In the genomic region with DNA sequence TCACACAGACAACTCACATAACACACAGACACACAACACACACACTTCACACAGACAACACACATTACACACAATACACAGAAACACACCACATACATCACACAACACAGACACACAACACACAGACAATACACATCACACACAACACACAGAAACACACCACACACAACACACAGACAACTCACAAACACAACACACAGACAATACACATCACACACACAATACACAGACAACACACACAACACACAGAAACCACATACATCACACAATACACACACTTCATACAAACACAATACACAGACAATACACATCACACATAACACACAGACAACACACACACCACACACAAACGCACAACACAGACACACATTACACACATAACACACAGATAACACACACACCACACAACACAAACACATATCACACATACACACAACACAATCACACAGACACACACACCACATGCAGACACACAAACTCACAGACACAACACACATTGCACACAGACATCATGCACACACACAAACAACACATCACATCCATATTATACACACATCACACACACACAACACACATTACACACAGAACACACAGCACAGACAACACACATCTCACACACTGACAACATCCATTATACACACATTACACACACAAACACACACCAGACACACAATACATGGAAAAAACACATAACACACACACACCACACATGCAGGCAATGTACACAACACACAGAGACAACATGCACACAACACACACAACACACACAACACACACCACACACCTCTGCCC, we compare ENCODE assay signal across 14 cellular contexts. TPM values are rescaled to one million over a fixed set of nuclear protein-coding genes. Genes with fewer than 3 reads are reported as not detected.
DNase-seq lines count a peak whose midpoint lies in the region; TF ChIP-seq lines count a peak whose summit lies in the region.
"Had no signal": no experiment of that assay in that cellular context is flagged by ENCODE, and none has a peak within 500 bp of the region (broad histone marks: within the 10 kb centered on the region; RNA-seq: fewer than 3 reads in every experiment).

No MANE protein-coding gene starts in this region.

- no peak for TF ChIP-seq CTCF in GM06990 (IDR thresholded peaks at IDR 0.05; ENCODE audit: insufficient read depth, low read length, poor library complexity, severe bottlenecking)
- no peak for TF ChIP-seq CTCF in ascending aorta (IDR thresholded peaks at IDR 0.05)

- H3K4me2 ChIP-seq in mesenchymal stem cell (ENCODE audit: low read length, poor library complexity, severe bottlenecking): no peak overlapping the region

- no peaks in the 10 kb centered on the region for H3K9me3 ChIP-seq in mesenchymal stem cell (ENCODE audit: control insufficient read depth, low read length)
- no peaks in the 10 kb centered on the region for H3K9me3 ChIP-seq in ascending aorta
- H3K9me3 ChIP-seq: MG63 had no signal

- intact Hi-C loops in ascending aorta (cut with DNase I): no loop called here

- H3K4me3 ChIP-seq in GM06990 (replicated peaks; ENCODE audit: low read depth, low read length) (peak overlapping the region; percentile 31; the same call in 1 of the 2 replicates), mesenchymal stem cell (ENCODE audit: insufficient read depth in 1 of 2, low read depth in 1 of 2, low read length in 2 of 2) (no peak overlapping the region), ascending aorta (no peak overlapping the region)
- H3K4me3 ChIP-seq: MG63, SK-N-MC had no signal

- no peak overlapping the region for H2BK5ac ChIP-seq in mesenchymal stem cell (ENCODE audit: low read depth, low read length, poor library complexity, severe bottlenecking)

- H2BK12ac ChIP-seq in mesenchymal stem cell (ENCODE audit: low read length in 2 of 2): no peak overlapping the region

- H2BK120ac ChIP-seq in mesenchymal stem cell (ENCODE audit: low read depth, low read length): no peak overlapping the region

- no peak overlapping the region for H2AK5ac ChIP-seq in mesenchymal stem cell (ENCODE audit: low read length, severe bottlenecking)

- H3K27me3 ChIP-seq in GM06990 (replicated peaks; ENCODE audit: control insufficient read depth, insufficient read depth, low read length): no peaks in the 10 kb centered on the region
- peaks cover 0 to 67% of the 10 kb centered on the region in 2 experiments for H3K27me3 ChIP-seq in mesenchymal stem cell (ENCODE audit: control insufficient read depth in 1 of 2, insufficient read depth in 1 of 2, low read length in 2 of 2)
- H3K27me3 ChIP-seq in ascending aorta: peaks cover 4% of the 10 kb centered on the region
- H3K27me3 ChIP-seq: MG63 had no signal

- H2AFZ ChIP-seq in mesenchymal stem cell (ENCODE audit: low read depth, low read length): no peak overlapping the region

- H3K79me1 ChIP-seq in mesenchymal stem cell (replicated peaks; ENCODE audit: low read length, poor library complexity, severe bottlenecking): no peaks in the 10 kb centered on the region

- H3K23ac ChIP-seq in mesenchymal stem cell (ENCODE audit: low read length in 2 of 2): no peak overlapping the region

- no peak overlapping the region for H4K8ac ChIP-seq in mesenchymal stem cell (ENCODE audit: low read length)

- 84% methylated on average over 1 of the region's 1 CpG for WGBS in mesenchymal stem cell

- H3K18ac ChIP-seq in mesenchymal stem cell (ENCODE audit: low read depth in 1 of 2, low read length in 2 of 2): no peak overlapping the region

- DNase-seq in GM06990 (ENCODE audit: extremely low read depth, insufficient read length): no peak
- peak; percentile 58 for DNase-seq in NCI-H69 (lab: John Stamatoyannopoulos, UW)
- DNase-seq in mesenchymal stem cell: peak; percentile 12
- no peak for DNase-seq in central memory CD4-positive, alpha-beta T cell
- no peak for DNase-seq in ascending aorta (ENCODE audit: low spot score in 2 of 2)
- DNase-seq: C1 segment of cervical spinal cord; Calu3; MG63; NK-92 treated with Interleukin-12 subunit alpha and Interleukin-12 subunit beta, amount 100 ng/mL, for 24 hours; SW 1271 had no signal

- no peak overlapping the region for H4K91ac ChIP-seq in mesenchymal stem cell (ENCODE audit: low read length)

- no peak overlapping the region for H3K9ac ChIP-seq in mesenchymal stem cell (ENCODE audit: low read length)

- H3K4me1 ChIP-seq in mesenchymal stem cell (ENCODE audit: control insufficient read depth, insufficient read depth, low read depth, low read length): peaks cover 12% of the 10 kb centered on the region
- no peaks in the 10 kb centered on the region for H3K4me1 ChIP-seq in ascending aorta

- H3K14ac ChIP-seq in mesenchymal stem cell (ENCODE audit: low read length in 2 of 2): peak overlapping the region in 1 of 2 experiments; percentile 2

- H2BK15ac ChIP-seq in mesenchymal stem cell (ENCODE audit: low read depth, poor library complexity, severe bottlenecking): no peak overlapping the region

- H3K36me3 ChIP-seq in GM06990 (ENCODE audit: control insufficient read depth, insufficient read depth, low read length): no peaks in the 10 kb centered on the region
- no peaks in the 10 kb centered on the region for H3K36me3 ChIP-seq in mesenchymal stem cell (ENCODE audit: control insufficient read depth in 1 of 2, insufficient read depth in 2 of 2, low read depth in 1 of 2, low read length in 2 of 2)
- H3K36me3 ChIP-seq in ascending aorta: no peaks in the 10 kb centered on the region
- H3K36me3 ChIP-seq: MG63 had no signal

- no peak overlapping the region for H3K27ac ChIP-seq in mesenchymal stem cell (ENCODE audit: low read length, poor library complexity, severe bottlenecking)
- H3K27ac ChIP-seq in ascending aorta: no peak overlapping the region
- H3K27ac ChIP-seq: SK-N-MC had no signal

- H3K4ac ChIP-seq in mesenchymal stem cell (ENCODE audit: low read depth in 1 of 2, low read length in 2 of 2): no peak overlapping the region

RNA-seq across cellular contexts. Expression of gene CCDC187, which starts 4.6 kb away (rescaled TPM):
- polyA plus RNA-seq in mesenchymal stem cell (2013, experiment 1 of 2): under 0.01 TPM
- not detected for polyA plus RNA-seq in mesenchymal stem cell (2013, experiment 2 of 2)
- under 0.01 TPM for total RNA-seq in ascending aorta
- total RNA-seq: CD8-positive, alpha-beta memory T cell; H4; LHCN-M2 had no signal
- polyA plus RNA-seq: CD8-positive, alpha-beta memory T cell had no signal

RNA-seq across cellular contexts. Expression of gene GPSM1, which starts 18.9 kb away (rescaled TPM):
- 37.1 TPM for polyA plus RNA-seq in mesenchymal stem cell (2013, experiment 1 of 2)
- polyA plus RNA-seq in mesenchymal stem cell (2013, experiment 2 of 2): 35.2 TPM
- 85.1 TPM for total RNA-seq in ascending aorta

RNA-seq across cellular contexts. Expression of gene DNLZ, which starts 55.1 kb away (rescaled TPM):
- 15.5 TPM for polyA plus RNA-seq in mesenchymal stem cell (2013, experiment 1 of 2)
- polyA plus RNA-seq in mesenchymal stem cell (2013, experiment 2 of 2): 16.8 TPM
- total RNA-seq in ascending aorta: 191 TPM

Comparison
In these comparisons a context has a peak if more than half of its experiments do, and no peak if none do; other contexts are left out.
1. DNase-seq: peak in NCI-H69 (single experiment) and mesenchymal stem cell (single experiment); none in GM06990 (single experiment), central memory CD4-positive, alpha-beta T cell (single experiment) and ascending aorta (0 of 2).